ENCODE assay signal across 25 cellular contexts in genomic region chr7:71718563-71718962, GRCh38.
"Had no signal": no experiment of that assay in that cellular context is flagged by ENCODE, and none has a peak within 500 bp of the region (broad histone marks: within the 10 kb centered on the region; RNA-seq: fewer than 3 reads in every experiment).

No MANE protein-coding gene starts in this region.

- DNase-seq: cerebellar nuclear complex; colonic mucosa; effector memory CD4-positive, alpha-beta T cell; gastrocnemius medialis; heart right ventricle; hypothalamus; kidney; left colon; left ventricle myocardium superior; mesenchymal stem cell; occipital lobe; pancreas; right lobe of liver; stimulated activated CD4-positive, alpha-beta T cell treated with anti-CD3 and anti-CD28 coated beads, Interleukin-2, amount 100 ng/mL, for 24 hours; stimulated activated CD4-positive, alpha-beta T cell treated with anti-CD3 and anti-CD28 coated beads, Interleukin-4, amount 100 ng/mL, for 4 hours; stimulated activated naive B cell treated with anti-CD40 and anti-IgM and Interleukin-4, amounts not matched to agents 10 μg/mL and 1 μg/mL and 100 μg/mL, for 72 hours; stomach; substantia nigra; trophoblast cell; uterus had no signal

- H3K9me3 ChIP-seq: colonic mucosa, esophagus muscularis mucosa, gastrocnemius medialis, pancreas, prostate gland, right lobe of liver, uterus had no signal

- H3K4me3 ChIP-seq: colonic mucosa, esophagus muscularis mucosa, gastrocnemius medialis, heart right ventricle, lung, pancreas, prostate gland, right lobe of liver, stomach, uterus had no signal

- H3K4me1 Mint-ChIP-seq: stimulated activated naive B cell treated with anti-CD40 and anti-IgM and Interleukin-4, amounts not matched to agents 10 μg/mL and 1 μg/mL and 100 μg/mL, for 72 hours had no signal

- H3K9me3 Mint-ChIP-seq: natural killer cell treated with Interleukin-12 subunit alpha and Interleukin-12 subunit beta and Interleukin-15 and Interleukin-18, amount 100 ng/mL, for 72 hours had no signal

- H3K36me3 Mint-ChIP-seq: natural killer cell treated with Interleukin-12 subunit alpha and Interleukin-12 subunit beta and Interleukin-15 and Interleukin-18, amount 100 ng/mL, for 72 hours; stimulated activated naive B cell treated with anti-CD40 and anti-IgM and Interleukin-4, amounts not matched to agents 10 μg/mL and 1 μg/mL and 100 μg/mL, for 72 hours had no signal

- H3K27ac ChIP-seq: colonic mucosa, epithelial cell of prostate, esophagus muscularis mucosa, gastrocnemius medialis, heart right ventricle, pancreas, prostate gland, right lobe of liver, stomach, uterus had no signal

- H3K27ac Mint-ChIP-seq: natural killer cell treated with Interleukin-12 subunit alpha and Interleukin-12 subunit beta and Interleukin-15 and Interleukin-18, amount 100 ng/mL, for 72 hours; stimulated activated naive B cell treated with anti-CD40 and anti-IgM and Interleukin-4, amounts not matched to agents 10 μg/mL and 1 μg/mL and 100 μg/mL, for 72 hours had no signal

- H3K36me3 ChIP-seq: colonic mucosa, esophagus muscularis mucosa, gastrocnemius medialis, heart right ventricle, pancreas, prostate gland, right lobe of liver, stomach, uterus had no signal

- H3K4me3 Mint-ChIP-seq: natural killer cell treated with Interleukin-12 subunit alpha and Interleukin-12 subunit beta and Interleukin-15 and Interleukin-18, amount 100 ng/mL, for 72 hours; stimulated activated naive B cell treated with anti-CD40 and anti-IgM and Interleukin-4, amounts not matched to agents 10 μg/mL and 1 μg/mL and 100 μg/mL, for 72 hours had no signal

- H3K27me3 Mint-ChIP-seq: stimulated activated naive B cell treated with anti-CD40 and anti-IgM and Interleukin-4, amounts not matched to agents 10 μg/mL and 1 μg/mL and 100 μg/mL, for 72 hours had no signal

- H3K27me3 ChIP-seq: colonic mucosa, esophagus muscularis mucosa, gastrocnemius medialis, pancreas, right lobe of liver, stomach, uterus had no signal

- H3K4me1 ChIP-seq: colonic mucosa, esophagus muscularis mucosa, gastrocnemius medialis, pancreas, prostate gland, right lobe of liver, stomach, uterus had no signal
